Comparison of ENCODE assay signal across 29 cellular contexts in genomic region chr7:118243695-118244094, GRCh38. TPM values are rescaled to one million over a fixed set of nuclear protein-coding genes. Genes with fewer than 3 reads are reported as not detected.
"Had no signal": no experiment of that assay in that cellular context is flagged by ENCODE, and none has a peak within 500 bp of the region (broad histone marks: within the 10 kb centered on the region; RNA-seq: fewer than 3 reads in every experiment).

No MANE protein-coding gene starts in this region.

- H3K27me3 Mint-ChIP-seq: progenitor cell of endocrine pancreas; stimulated activated naive CD8-positive, alpha-beta T cell treated with anti-CD3 and anti-CD28 coated beads, Interleukin-15, Interleukin-2, amounts not matched to agents 100 ng/mL and 50 ng/mL, for 24 hours had no signal

- H3K27me3 ChIP-seq: right lobe of liver, sigmoid colon, stomach, tibial artery, transverse colon, upper lobe of right lung, uterus had no signal

- ATAC-seq: naive thymus-derived CD8-positive, alpha-beta T cell; natural killer cell treated with Interleukin-12 subunit alpha and Interleukin-12 subunit beta and Interleukin-15 and Interleukin-18, amount 100 ng/mL, for 72 hours; psoas muscle; right cardiac atrium; right lobe of liver; stimulated activated effector memory CD8-positive, alpha-beta T cell treated with anti-CD3 and anti-CD28 coated beads, Interleukin-12 subunit alpha, Interleukin-12 subunit beta, amount 100 ng/mL, for 72 hours; upper lobe of right lung had no signal

- H3K27ac Mint-ChIP-seq: naive B cell; natural killer cell treated with Interleukin-12 subunit alpha and Interleukin-12 subunit beta and Interleukin-15 and Interleukin-18, amount 100 ng/mL, for 72 hours; nephron progenitor cell; progenitor cell of endocrine pancreas; stimulated activated effector memory CD8-positive, alpha-beta T cell treated with anti-CD3 and anti-CD28 coated beads, Interleukin-12 subunit alpha, Interleukin-12 subunit beta, amount 100 ng/mL, for 72 hours; stimulated activated naive CD8-positive, alpha-beta T cell treated with anti-CD3 and anti-CD28 coated beads, Interleukin-15, Interleukin-2, amounts not matched to agents 100 ng/mL and 50 ng/mL, for 24 hours; type B pancreatic cell had no signal

- FAIRE-seq: small intestine had no signal

- H3K9me3 ChIP-seq: neutrophil, psoas muscle, right lobe of liver, sigmoid colon, stomach, tibial artery, transverse colon, upper lobe of right lung, uterus had no signal

- H3K36me3 ChIP-seq: neutrophil, right lobe of liver, sigmoid colon, stomach, tibial artery, transverse colon, upper lobe of right lung, uterus had no signal

- H3K4me1 Mint-ChIP-seq: naive B cell; naive thymus-derived CD8-positive, alpha-beta T cell; nephron progenitor cell; neural crest cell; stimulated activated effector memory CD8-positive, alpha-beta T cell treated with anti-CD3 and anti-CD28 coated beads, Interleukin-12 subunit alpha, Interleukin-12 subunit beta, amount 100 ng/mL, for 72 hours had no signal

- H3K9me3 Mint-ChIP-seq: natural killer cell treated with Interleukin-12 subunit alpha and Interleukin-12 subunit beta and Interleukin-15 and Interleukin-18, amount 100 ng/mL, for 72 hours; nephron progenitor cell; neural crest cell; stimulated activated effector memory CD8-positive, alpha-beta T cell treated with anti-CD3 and anti-CD28 coated beads, Interleukin-12 subunit alpha, Interleukin-12 subunit beta, amount 100 ng/mL, for 72 hours; stimulated activated naive CD8-positive, alpha-beta T cell treated with anti-CD3 and anti-CD28 coated beads, Interleukin-15, Interleukin-2, amounts not matched to agents 100 ng/mL and 50 ng/mL, for 24 hours; type B pancreatic cell had no signal

- H3K4me1 ChIP-seq: parathyroid adenoma, psoas muscle, right lobe of liver, sigmoid colon, stomach, tibial artery, transverse colon, upper lobe of right lung, uterus had no signal

- DNase-seq: naive B cell; naive thymus-derived CD8-positive, alpha-beta T cell; nephron progenitor cell; nucleus accumbens; posterior cingulate gyrus; psoas muscle; right cardiac atrium; right lobe of liver; sigmoid colon; small intestine; stimulated activated CD4-positive, alpha-beta T cell treated with anti-CD3 and anti-CD28 coated beads, Interleukin-15, amount 100 ng/mL, for 24 hours; stimulated activated CD4-positive, alpha-beta T cell treated with anti-CD3 and anti-CD28 coated beads, Interleukin-2, amount 100 ng/mL, for 24 hours; stimulated activated CD4-positive, alpha-beta T cell treated with anti-CD3 and anti-CD28 coated beads, Interleukin-2, amount 100 ng/mL, for 48 hours; stimulated activated CD4-positive, alpha-beta T cell treated with anti-CD3 and anti-CD28 coated beads, Interleukin-4, amount 100 ng/mL, for 24 hours; stimulated activated naive CD4-positive, alpha-beta T cell treated with Interleukin-2 at 50 U/mL for 16 hours; stomach; tibial artery; transverse colon; upper lobe of right lung; uterus had no signal

- H3K4me3 ChIP-seq: psoas muscle, right lobe of liver, sigmoid colon, stomach, tibial artery, transverse colon, upper lobe of right lung, uterus had no signal

- H3K27ac ChIP-seq: neutrophil, parathyroid adenoma, psoas muscle, right lobe of liver, sigmoid colon, stomach, tibial artery, transverse colon, upper lobe of right lung, uterus had no signal

- H3K36me3 Mint-ChIP-seq: naive B cell; naive thymus-derived CD8-positive, alpha-beta T cell; natural killer cell treated with Interleukin-12 subunit alpha and Interleukin-12 subunit beta and Interleukin-15 and Interleukin-18, amount 100 ng/mL, for 72 hours; stimulated activated effector memory CD8-positive, alpha-beta T cell treated with anti-CD3 and anti-CD28 coated beads, Interleukin-12 subunit alpha, Interleukin-12 subunit beta, amount 100 ng/mL, for 72 hours; type B pancreatic cell had no signal

- H3K4me3 Mint-ChIP-seq: naive B cell; naive thymus-derived CD8-positive, alpha-beta T cell; natural killer cell treated with Interleukin-12 subunit alpha and Interleukin-12 subunit beta and Interleukin-15 and Interleukin-18, amount 100 ng/mL, for 72 hours; nephron progenitor cell; neural crest cell; stimulated activated effector memory CD8-positive, alpha-beta T cell treated with anti-CD3 and anti-CD28 coated beads, Interleukin-12 subunit alpha, Interleukin-12 subunit beta, amount 100 ng/mL, for 72 hours; stimulated activated naive CD8-positive, alpha-beta T cell treated with anti-CD3 and anti-CD28 coated beads, Interleukin-15, Interleukin-2, amounts not matched to agents 100 ng/mL and 50 ng/mL, for 24 hours; type B pancreatic cell had no signal

RNA-seq across cellular contexts. Expression of gene ANKRD7, which starts 19.2 kb away (rescaled TPM):
- total RNA-seq: natural killer cell treated with Interleukin-12 subunit alpha and Interleukin-12 subunit beta and Interleukin-15 and Interleukin-18, amount 100 ng/mL, for 72 hours; neural crest cell; osteocyte; progenitor cell of endocrine pancreas; right lobe of liver; upper lobe of right lung had no signal
- polyA plus RNA-seq: sigmoid colon had no signal
